In the genomic region with DNA sequence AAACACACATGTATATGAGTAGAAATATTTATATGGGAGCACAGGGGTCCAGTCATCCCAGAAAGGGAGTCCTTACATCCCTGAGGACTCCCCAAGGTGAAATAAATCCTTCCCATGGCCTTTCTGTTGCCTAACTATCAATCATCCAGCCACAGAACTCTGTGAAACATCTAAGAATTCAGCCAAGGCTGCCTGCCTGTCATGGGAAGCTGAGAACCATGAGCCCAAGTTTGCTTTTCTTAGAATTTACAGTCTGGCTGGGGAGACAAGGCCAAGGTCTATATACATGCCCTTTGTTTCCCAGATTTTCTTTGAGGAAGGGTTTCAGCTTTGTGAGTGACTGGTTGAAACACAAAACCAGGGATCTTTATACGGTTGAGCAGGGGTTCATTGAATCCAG, we compare ENCODE assay signal across 11 cellular contexts. TPM values are rescaled to one million over a fixed set of nuclear protein-coding genes. Genes with fewer than 3 reads are reported as not detected.
DNase-seq lines count a peak whose midpoint lies in the region; ATAC-seq, FAIRE-seq and TF ChIP-seq lines count a peak whose summit lies in the region.
"Had no signal": no experiment of that assay in that cellular context is flagged by ENCODE, and none has a peak within 500 bp of the region (broad histone marks: within the 10 kb centered on the region; RNA-seq: fewer than 3 reads in every experiment).

No MANE protein-coding gene starts in this region.

- H3K9me3 Mint-ChIP-seq in activated T-cell treated with anti-CD3 and anti-CD28 coated beads, Interleukin-2, amount 50 U/mL, for 24 hours: peaks cover 2% of the 10 kb centered on the region

- H3K27me3 Mint-ChIP-seq in activated T-cell treated with anti-CD3 and anti-CD28 coated beads, Interleukin-2, amount 50 U/mL, for 24 hours: peaks cover 1% of the 10 kb centered on the region

- intact Hi-C loops in adrenal gland (cut with DNase I) (no loop called here), left ventricle myocardium superior (cut with micrococcal nuclease) (no loop called here)

- no peak for ATAC-seq in A549
- peak; percentile 2 for ATAC-seq in left ventricle myocardium superior
- ATAC-seq in GM18909 (IDR thresholded peaks at IDR 0.05; ENCODE audit: poor library complexity, unreplicated experiment): no peak
- ATAC-seq: naive thymus-derived CD4-positive, alpha-beta T cell had no signal

- H3K36me3 ChIP-seq in adrenal gland (replicated peaks in 1 of 2) (no peaks in the 10 kb centered on the region), rectal smooth muscle tissue (ENCODE audit: control insufficient read depth, insufficient read depth, low read length) (no peaks in the 10 kb centered on the region)

- POLR2A ChIA-PET in A549 (lab: Yijun Ruan, JAX): no interaction called here

- TF ChIP-seq RAD21 in A549 (conservative IDR thresholded peaks at IDR 0.05 in 1 of 2, IDR thresholded peaks at IDR 0.05 in 1 of 2): no peak

- H3K4me1 ChIP-seq in A549 (peaks cover 16% of the 10 kb centered on the region), adrenal gland (replicated peaks in 1 of 2) (peaks cover 6 to 24% of the 10 kb centered on the region in 2 donors), rectal smooth muscle tissue (ENCODE audit: control insufficient read depth, insufficient read depth, low read length) (peaks cover 18% of the 10 kb centered on the region)

- H3K4me2 ChIP-seq in A549: peak overlapping the region; percentile 35

- H3K9me3 ChIP-seq in A549: 0 out of 3 replicates have a peak, but pooled peaks cover 6% of the 10 kb centered on the region
- no peaks in the 10 kb centered on the region for H3K9me3 ChIP-seq in adrenal gland (replicated peaks in 1 of 3)

- no peaks in the 10 kb centered on the region for H3K27me3 ChIP-seq in adrenal gland
- no peaks in the 10 kb centered on the region for H3K27me3 ChIP-seq in rectal smooth muscle tissue (ENCODE audit: control insufficient read depth, insufficient read depth, low read length)

- no peak overlapping the region for H3K4me3 ChIP-seq in A549
- no peak overlapping the region for H3K4me3 ChIP-seq in adrenal gland
- H3K4me3 ChIP-seq in rectal smooth muscle tissue (ENCODE audit: low read length): peak overlapping the region; percentile 10

- no peak overlapping the region for H3K9ac ChIP-seq in rectal smooth muscle tissue (ENCODE audit: low read length)

- H3K4me3 Mint-ChIP-seq in activated T-cell treated with anti-CD3 and anti-CD28 coated beads, Interleukin-2, amount 50 U/mL, for 24 hours: no peak overlapping the region
- H3K4me3 Mint-ChIP-seq: naive thymus-derived CD4-positive, alpha-beta T cell had no signal

- no peak for DNase-seq in A549 (ENCODE audit: low read depth in 1 of 2, low spot score in 1 of 2)
- no peak for DNase-seq in adrenal gland
- DNase-seq in left ventricle myocardium superior: no peak
- no peak for DNase-seq in activated CD8-positive, alpha-beta memory T cell treated with anti-CD3 and anti-CD28 coated beads, Interleukin-2, amount 50 U/mL, for 48 hours
- no peak for DNase-seq in NCI-H1436 (lab: John Stamatoyannopoulos, UW)
- DNase-seq in activated T-cell treated with anti-CD3 and anti-CD28 coated beads, Interleukin-2, amount 50 U/mL, for 24 hours: no peak
- DNase-seq: naive thymus-derived CD4-positive, alpha-beta T cell; NCI-H345 had no signal

- WGBS in A549 (ENCODE audit: missing lambda C conversion rate): 83% methylated on average over 1 of the region's 1 CpG
- WGBS in adrenal gland, 4 donors: 10 to 36% (median 13%) methylated on average over 1 of the region's 1 CpG

- no peak overlapping the region for H3K27ac Mint-ChIP-seq in activated T-cell treated with anti-CD3 and anti-CD28 coated beads, Interleukin-2, amount 50 U/mL, for 24 hours
- H3K27ac Mint-ChIP-seq: naive thymus-derived CD4-positive, alpha-beta T cell had no signal

- H3K27ac ChIP-seq in A549 (peak overlapping the region; percentile 5 to 67; a peak in 3 of 6 replicates), adrenal gland (peak overlapping the region; percentile 18 to 88 (median 64)), rectal smooth muscle tissue (ENCODE audit: low read depth, low read length) (peak overlapping the region; percentile 85)

- TF ChIP-seq POLR2A in A549 (IDR thresholded peaks at IDR 0.05; ENCODE audit: low read length) (no peak), adrenal gland (IDR thresholded peaks at IDR 0.05) (no peak)

- FAIRE-seq in A549 (lab: Jason Lieb, UNC): no peak
- FAIRE-seq: A204.1 had no signal

- H3K4me1 Mint-ChIP-seq in activated T-cell treated with anti-CD3 and anti-CD28 coated beads, Interleukin-2, amount 50 U/mL, for 24 hours (ENCODE audit: low read depth): peaks cover 25% of the 10 kb centered on the region

- no peak for TF ChIP-seq CTCF in A549 (IDR thresholded peaks at IDR 0.05)
- no peak for TF ChIP-seq CTCF in adrenal gland (IDR thresholded peaks at IDR 0.05)

- TF ChIP-seq EP300 in A549 (IDR thresholded peaks at IDR 0.05): no peak

- H3K36me3 Mint-ChIP-seq in activated T-cell treated with anti-CD3 and anti-CD28 coated beads, Interleukin-2, amount 50 U/mL, for 24 hours (ENCODE audit: low read depth): no peaks in the 10 kb centered on the region

- CTCF ChIA-PET in A549 (lab: Yijun Ruan, JAX): interaction anchor here (0.8 to 8.6 kb wide), 6 partner anchors 17 to 391 kb away, joined by 3 to 44 read pairs (median 4); partner anchors contain the start of gene EFCAB13

TF ChIP-seq in A549, 52 proteins besides CTCF, POLR2A, EP300 and RAD21:
- TF ChIP-seq MYC (IDR thresholded peaks at IDR 0.05; ENCODE audit: borderline replicate concordance, low read length): no peak
- TF ChIP-seq HOXB5 (CRISPR knock-in tag; IDR thresholded peaks at IDR 0.05): no peak
- no peak for TF ChIP-seq HEYL (CRISPR knock-in tag; IDR thresholded peaks at IDR 0.05)
- TF ChIP-seq ESRRA (IDR thresholded peaks at IDR 0.05; ENCODE audit: borderline replicate concordance, low read length): no peak
- TF ChIP-seq POLR2AphosphoS2 (conservative IDR thresholded peaks at IDR 0.05; ENCODE audit: low read length): no peak
- no peak for TF ChIP-seq GATA3 (IDR thresholded peaks at IDR 0.05; ENCODE audit: borderline replicate concordance)
- no peak for TF ChIP-seq PHF8 (IDR thresholded peaks at IDR 0.05; ENCODE audit: borderline replicate concordance, low read depth)
- TF ChIP-seq CBX8 (IDR thresholded peaks at IDR 0.05): no peak
- no peak for TF ChIP-seq MAZ (IDR thresholded peaks at IDR 0.05; ENCODE audit: borderline replicate concordance, low read depth, low read length)

RNA-seq across cellular contexts. Expression of gene MYL4, which starts 15.8 kb away (rescaled TPM):
- polyA plus RNA-seq in A549 (2011; rRNA removed): not detected in 2 replicates
- 0.05 TPM in 1 of 2 replicates, not detected in the other for polyA plus RNA-seq in A549 (2012; cell fraction: cytosol; rRNA removed)
- 0.20 TPM in 1 of 2 replicates, not detected in the other for polyA plus RNA-seq in A549 (2012; cell fraction: nucleus; rRNA removed)
- polyA plus RNA-seq in A549 (2017; fragmentation: RNase III; extraction: RNeasy Plus Mini Kit Qiagen cat#74134 plus additional on column Dnase treatment): not detected in 3 replicates
- polyA minus RNA-seq in A549 (2011; rRNA and poly(A)+ RNA removed): 0.62 TPM in 1 of 2 replicates, not detected in the other
- total RNA-seq in adrenal gland: 1 to 10 TPM in 1 of 8 donors, under 1 TPM in 2, not detected in 5; 0.36 to 1.8 (median 0.38) TPM
- polyA plus RNA-seq in adrenal gland: 1 to 10 TPM in 1 of 3 donors, under 1 TPM in 1, not detected in 1; 0.51 to 1.4 TPM
- 133 TPM for total RNA-seq in left ventricle myocardium superior
- total RNA-seq: naive thymus-derived CD4-positive, alpha-beta T cell had no signal
- polyA plus RNA-seq: naive thymus-derived CD4-positive, alpha-beta T cell had no signal

RNA-seq across cellular contexts. Expression of gene ITGB3, which starts 28.7 kb away (rescaled TPM):
- polyA plus RNA-seq in A549 (2011; rRNA removed) (0.34 and 0.90 TPM in 2 replicates), A549 (2017; fragmentation: RNase III; extraction: RNeasy Plus Mini Kit Qiagen cat#74134 plus additional on column Dnase treatment) (3.7 to 6.2 TPM (median 5.0 TPM) in 3 replicates), adrenal gland (under 1 TPM; 0.40 to 0.84 (median 0.64) TPM)
- 0.15 and 0.32 TPM in 2 replicates for polyA plus RNA-seq in A549 (2012; cell fraction: cytosol; rRNA removed)
- polyA plus RNA-seq in A549 (2012; cell fraction: nucleus; rRNA removed): 0.18 and 0.29 TPM in 2 replicates
- 1.7 and 2.6 TPM in 2 replicates for polyA minus RNA-seq in A549 (2011; rRNA and poly(A)+ RNA removed)
- total RNA-seq in adrenal gland (1 to 10 TPM in 6 of 8 donors, under 1 TPM in 2; 0.12 to 2.2 (median 1.6) TPM), left ventricle myocardium superior (3.2 TPM)
- polyA plus RNA-seq: naive thymus-derived CD4-positive, alpha-beta T cell had no signal

RNA-seq across cellular contexts. Expression of gene CDC27, which starts 35.9 kb away (rescaled TPM):
- 132 and 150 TPM in 2 replicates for polyA plus RNA-seq in A549 (2011; rRNA removed)
- polyA plus RNA-seq in A549 (2012; cell fraction: cytosol; rRNA removed): 47.8 and 51.3 TPM in 2 replicates
- 36.0 and 40.9 TPM in 2 replicates for polyA plus RNA-seq in A549 (2012; cell fraction: nucleus; rRNA removed)
- polyA plus RNA-seq in A549 (2017; fragmentation: RNase III; extraction: RNeasy Plus Mini Kit Qiagen cat#74134 plus additional on column Dnase treatment): 81.6 to 88.0 TPM (median 87.9 TPM) in 3 replicates
- 159 and 161 TPM in 2 replicates for polyA minus RNA-seq in A549 (2011; rRNA and poly(A)+ RNA removed)
- 100 to 1,000 TPM in 2 of 8 donors, 10 to 100 TPM in 6; 33.9 to 153 (median 75.9) TPM for total RNA-seq in adrenal gland
- 10 to 100 TPM; 13.5 to 74.0 (median 21.1) TPM for polyA plus RNA-seq in adrenal gland
- total RNA-seq in left ventricle myocardium superior: 81.8 TPM

Comparison
In these comparisons a context has a peak if more than half of its experiments do, and no peak if none do; other contexts are left out.
1. RNA of gene MYL4, which starts 15.8 kb away (total RNA-seq): 133 TPM in left ventricle myocardium superior (single experiment); 0.36 to 1.8 TPM in adrenal gland; every median in the first group is over 10 times any median in the second.
2. Peak in every context shown above with its lines, with median percentiles within 50 percentile points of each other: H3K27ac ChIP-seq.